Comparison of ENCODE assay signal across 16 cellular contexts in genomic region chr11:90218606-90219005, GRCh38. TPM values are rescaled to one million over a fixed set of nuclear protein-coding genes. Genes with fewer than 3 reads are reported as not detected.
DNase-seq lines count a peak whose midpoint lies in the region; ATAC-seq lines count a peak whose summit lies in the region.
"Had no signal": no experiment of that assay in that cellular context is flagged by ENCODE, and none has a peak within 500 bp of the region (broad histone marks: within the 10 kb centered on the region; RNA-seq: fewer than 3 reads in every experiment).

No MANE protein-coding gene starts in this region.

- peak; percentile 10 for DNase-seq in stimulated activated CD4-positive, alpha-beta T cell treated with anti-CD3 and anti-CD28 coated beads, Interleukin-15, amount 100 ng/mL, for 24 hours
- DNase-seq in stimulated activated CD4-positive, alpha-beta T cell treated with anti-CD3 and anti-CD28 coated beads, Interleukin-4, amount 100 ng/mL, for 4 hours: no peak
- DNase-seq in OCI-M1 (lab: John Stamatoyannopoulos, UW): peak; percentile 40
- peak; percentile 56 for DNase-seq in left ventricle myocardium superior
- DNase-seq in NAMALWA (ENCODE audit: low spot score): no peak
- no peak for DNase-seq in EL
- DNase-seq: activated naive CD8-positive, alpha-beta T cell treated with anti-CD3 and anti-CD28 coated beads, Interleukin-2, amount 10 ng/mL, durations not matched to agents 7 days and 5 days; GM23248; naive thymus-derived CD8-positive, alpha-beta T cell; NCI-H1092 treated with DMSO at 0.1 percent for 48 hours; NCI-H2227 treated with DMSO at 0.1 percent for 48 hours; retina; stimulated activated CD4-positive, alpha-beta T cell treated with anti-CD3 and anti-CD28 coated beads, Interleukin-2, amount 100 ng/mL, for 24 hours; T-helper 1 cell had no signal

- no peak for ATAC-seq in left ventricle myocardium superior
- no peak for ATAC-seq in GM21576 (IDR thresholded peaks at IDR 0.05; ENCODE audit: unreplicated experiment)
- ATAC-seq: left lung; naive thymus-derived CD8-positive, alpha-beta T cell had no signal

- intact Hi-C loops in left ventricle myocardium superior (cut with micrococcal nuclease): no loop called here

RNA-seq across cellular contexts. Expression of gene CHORDC1, which starts 4.2 kb away (rescaled TPM):
- 37.9 TPM for total RNA-seq in left ventricle myocardium superior

Comparison
In these comparisons a context has a peak if more than half of its experiments do, and no peak if none do; other contexts are left out.
1. DNase-seq: peak in stimulated activated CD4-positive, alpha-beta T cell treated with anti-CD3 and anti-CD28 coated beads, Interleukin-15, amount 100 ng/mL, for 24 hours (single experiment), OCI-M1 (single experiment) and left ventricle myocardium superior (single experiment); none in stimulated activated CD4-positive, alpha-beta T cell treated with anti-CD3 and anti-CD28 coated beads, Interleukin-4, amount 100 ng/mL, for 4 hours (0 of 2), NAMALWA (single experiment) and EL (single experiment).